ENCODE assay signal across 23 cellular contexts in the genomic region with DNA sequence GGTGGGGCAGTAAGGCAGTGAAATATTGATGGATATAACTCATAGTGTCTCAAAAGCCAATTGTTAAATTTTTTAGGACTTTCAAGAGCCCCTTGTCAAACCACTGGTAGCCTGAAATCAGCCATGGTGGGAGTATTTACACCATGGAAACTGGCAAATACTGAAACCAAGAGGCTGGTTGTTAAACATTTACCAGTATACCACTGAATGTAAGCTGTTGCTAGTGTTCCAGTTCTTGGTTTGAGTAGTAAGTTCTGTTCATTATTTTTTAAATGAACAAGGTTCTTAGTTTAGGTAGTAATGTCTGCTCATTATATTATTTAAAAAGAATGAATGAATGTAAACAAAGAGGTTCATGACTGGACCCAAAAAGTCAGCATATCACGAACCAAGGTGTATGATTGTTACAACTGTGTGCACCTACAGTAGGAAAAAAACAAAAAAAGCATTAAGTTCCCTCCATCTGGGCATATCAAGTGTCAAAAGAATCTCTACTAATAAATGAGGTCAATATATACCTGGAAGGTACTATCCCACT. TPM values are rescaled to one million over a fixed set of nuclear protein-coding genes. Genes with fewer than 3 reads are reported as not detected.
DNase-seq lines count a peak whose midpoint lies in the region; ATAC-seq and TF ChIP-seq lines count a peak whose summit lies in the region.
"Had no signal": no experiment of that assay in that cellular context is flagged by ENCODE, and none has a peak within 500 bp of the region (broad histone marks: within the 10 kb centered on the region; RNA-seq: fewer than 3 reads in every experiment).

No MANE protein-coding gene starts in this region.

- peaks cover 6% of the 10 kb centered on the region for H3K4me1 Mint-ChIP-seq in activated naive CD4-positive, alpha-beta T cell treated with anti-CD3 and anti-CD28 coated beads for 36 hours (ENCODE audit: low read depth)
- H3K4me1 Mint-ChIP-seq in activated CD8-positive, alpha-beta T cell treated with anti-CD3 and anti-CD28 coated beads for 36 hours (ENCODE audit: low read depth), result peaks cover 10% of the 10 kb centered on the region
- peaks cover 12% of the 10 kb centered on the region for H3K4me1 Mint-ChIP-seq in activated T-cell treated with anti-CD3 and anti-CD28 coated beads, Interleukin-2, amount 50 U/mL, for 24 hours (ENCODE audit: low read depth)

- no peak for TF ChIP-seq POLR2A in sigmoid colon (IDR thresholded peaks at IDR 0.05)

- ATAC-seq in GM19043 (IDR thresholded peaks at IDR 0.05; ENCODE audit: low read depth, unreplicated experiment) (peak; percentile 44), GM21825 (IDR thresholded peaks at IDR 0.05; ENCODE audit: unreplicated experiment) (peak; percentile 47), HG03139 (IDR thresholded peaks at IDR 0.05; ENCODE audit: unreplicated experiment) (peak; percentile 39)
- no peak for ATAC-seq in activated CD8-positive, alpha-beta T cell treated with anti-CD3 and anti-CD28 coated beads for 36 hours
- ATAC-seq: effector memory CD8-positive, alpha-beta T cell had no signal

- H3K4me3 Mint-ChIP-seq in activated naive CD4-positive, alpha-beta T cell treated with anti-CD3 and anti-CD28 coated beads for 36 hours, result no peak overlapping the region
- H3K4me3 Mint-ChIP-seq in activated CD8-positive, alpha-beta T cell treated with anti-CD3 and anti-CD28 coated beads for 36 hours, result no peak overlapping the region
- H3K4me3 Mint-ChIP-seq in activated T-cell treated with anti-CD3 and anti-CD28 coated beads, Interleukin-2, amount 50 U/mL, for 24 hours, result no peak overlapping the region
- H3K4me3 Mint-ChIP-seq: effector memory CD8-positive, alpha-beta T cell; H9; nephron progenitor cell had no signal

- TF ChIP-seq EP300 in sigmoid colon (IDR thresholded peaks at IDR 0.05), result no peak

- H3K27ac Mint-ChIP-seq in activated naive CD4-positive, alpha-beta T cell treated with anti-CD3 and anti-CD28 coated beads for 36 hours, result no peak overlapping the region
- no peak overlapping the region for H3K27ac Mint-ChIP-seq in activated CD8-positive, alpha-beta T cell treated with anti-CD3 and anti-CD28 coated beads for 36 hours
- no peak overlapping the region for H3K27ac Mint-ChIP-seq in activated T-cell treated with anti-CD3 and anti-CD28 coated beads, Interleukin-2, amount 50 U/mL, for 24 hours
- H3K27ac Mint-ChIP-seq: H9 had no signal

- no peaks in the 10 kb centered on the region for H3K27me3 Mint-ChIP-seq in activated naive CD4-positive, alpha-beta T cell treated with anti-CD3 and anti-CD28 coated beads for 36 hours (ENCODE audit: low read depth)
- H3K27me3 Mint-ChIP-seq in activated CD8-positive, alpha-beta T cell treated with anti-CD3 and anti-CD28 coated beads for 36 hours, result no peaks in the 10 kb centered on the region
- H3K27me3 Mint-ChIP-seq in activated T-cell treated with anti-CD3 and anti-CD28 coated beads, Interleukin-2, amount 50 U/mL, for 24 hours, result no peaks in the 10 kb centered on the region
- H3K27me3 Mint-ChIP-seq: effector memory CD8-positive, alpha-beta T cell had no signal

- DNase-seq in activated naive CD4-positive, alpha-beta T cell treated with anti-CD3 and anti-CD28 coated beads for 36 hours, result no peak
- no peak for DNase-seq in activated CD8-positive, alpha-beta T cell treated with anti-CD3 and anti-CD28 coated beads for 36 hours
- no peak for DNase-seq in activated T-cell treated with anti-CD3 and anti-CD28 coated beads, Interleukin-2, amount 50 U/mL, for 24 hours
- no peak for DNase-seq in sigmoid colon
- DNase-seq: activated CD4-positive, alpha-beta T cell treated with anti-CD3 and anti-CD28 coated beads for 4 hours; AML-193; aorta; cerebellar nuclear complex; effector memory CD8-positive, alpha-beta T cell; H9; NCI-H146; NCI-H345; nephron progenitor cell; NK-92 treated with Interleukin-12 subunit alpha and Interleukin-12 subunit beta, amount 100 ng/mL, for 24 hours; small intestine had no signal

- H3K36me3 ChIP-seq in sigmoid colon, result no peaks in the 10 kb centered on the region

- H3K27ac ChIP-seq in sigmoid colon, result no peak overlapping the region

- H3K9me3 Mint-ChIP-seq in activated naive CD4-positive, alpha-beta T cell treated with anti-CD3 and anti-CD28 coated beads for 36 hours, result no peaks in the 10 kb centered on the region
- no peaks in the 10 kb centered on the region for H3K9me3 Mint-ChIP-seq in activated CD8-positive, alpha-beta T cell treated with anti-CD3 and anti-CD28 coated beads for 36 hours
- no peaks in the 10 kb centered on the region for H3K9me3 Mint-ChIP-seq in activated T-cell treated with anti-CD3 and anti-CD28 coated beads, Interleukin-2, amount 50 U/mL, for 24 hours
- H3K9me3 Mint-ChIP-seq: effector memory CD8-positive, alpha-beta T cell; H9; nephron progenitor cell had no signal

- peaks cover 0 to 8% (median under 1%) of the 10 kb centered on the region in 4 donors for H3K4me1 ChIP-seq in sigmoid colon

- H3K36me3 Mint-ChIP-seq in activated naive CD4-positive, alpha-beta T cell treated with anti-CD3 and anti-CD28 coated beads for 36 hours (ENCODE audit: low read depth), result no peaks in the 10 kb centered on the region
- no peaks in the 10 kb centered on the region for H3K36me3 Mint-ChIP-seq in activated CD8-positive, alpha-beta T cell treated with anti-CD3 and anti-CD28 coated beads for 36 hours (ENCODE audit: low read depth)
- H3K36me3 Mint-ChIP-seq in activated T-cell treated with anti-CD3 and anti-CD28 coated beads, Interleukin-2, amount 50 U/mL, for 24 hours (ENCODE audit: low read depth), result peaks cover 5% of the 10 kb centered on the region

- intact Hi-C loops in activated naive CD4-positive, alpha-beta T cell treated with anti-CD3 and anti-CD28 coated beads for 36 hours (cut with micrococcal nuclease), result loop anchor here (10.0 kb wide), 2 partner anchors 308 to 1748 kb away; a partner anchor contains a TSS
- intact Hi-C loops in activated CD8-positive, alpha-beta T cell treated with anti-CD3 and anti-CD28 coated beads for 36 hours (cut with micrococcal nuclease), result no loop called here
- intact Hi-C loops in sigmoid colon (cut with DNase I), result no loop called here

- H3K4me3 ChIP-seq in sigmoid colon, result no peak overlapping the region

- CTCF ChIA-PET in activated naive CD4-positive, alpha-beta T cell treated with anti-CD3 and anti-CD28 coated beads for 36 hours (lab: Charles Lee), result interaction anchor here (2.8 kb wide), 1 partner anchor 90 kb away, joined by 14 read pairs; no protein-coding TSS in a partner anchor
- CTCF ChIA-PET in activated CD8-positive, alpha-beta T cell treated with anti-CD3 and anti-CD28 coated beads for 36 hours (lab: Charles Lee), result interaction anchor here (2.3 kb wide), 1 partner anchor 90 kb away, joined by 10 read pairs; no protein-coding TSS in a partner anchor

- 86 to 88% methylated on average over 1 of the region's 1 CpG for WGBS in sigmoid colon, 2 donors

- H3K9me3 ChIP-seq in sigmoid colon, result no peaks in the 10 kb centered on the region

- POLR2A ChIA-PET in activated CD8-positive, alpha-beta T cell treated with anti-CD3 and anti-CD28 coated beads for 36 hours (lab: Charles Lee), result no interaction called here

- H3K27me3 ChIP-seq in sigmoid colon, result no peaks in the 10 kb centered on the region

- TF ChIP-seq CTCF in activated CD8-positive, alpha-beta T cell treated with anti-CD3 and anti-CD28 coated beads for 36 hours (IDR thresholded peaks at IDR 0.05), result no peak
- no peak for TF ChIP-seq CTCF in sigmoid colon (IDR thresholded peaks at IDR 0.05)

RNA-seq across cellular contexts. Expression of a gene that starts 4.5 kb away (rescaled TPM):
- total RNA-seq in activated naive CD4-positive, alpha-beta T cell treated with anti-CD3 and anti-CD28 coated beads for 36 hours, result 100 to 1,000 TPM; 365 to 380 TPM
- total RNA-seq in activated CD8-positive, alpha-beta T cell treated with anti-CD3 and anti-CD28 coated beads for 36 hours, result 100 to 1,000 TPM; 303 to 309 TPM
- 100 to 1,000 TPM; 210 to 233 (median 224) TPM for total RNA-seq in sigmoid colon
- 100 to 1,000 TPM; 192 to 540 (median 442) TPM for polyA plus RNA-seq in sigmoid colon

RNA-seq across cellular contexts. Expression of a gene that starts 17.4 kb away (rescaled TPM):
- not detected for total RNA-seq in activated naive CD4-positive, alpha-beta T cell treated with anti-CD3 and anti-CD28 coated beads for 36 hours
- total RNA-seq in activated CD8-positive, alpha-beta T cell treated with anti-CD3 and anti-CD28 coated beads for 36 hours, result not detected
- total RNA-seq in sigmoid colon, result not detected
- polyA plus RNA-seq in sigmoid colon, result not detected
- total RNA-seq: aorta, H9, mesenteric fat pad, posterior vena cava, RPMI7951, temporal lobe had no signal
- polyA plus RNA-seq: aorta, small intestine had no signal

RNA-seq across cellular contexts. Expression of a gene that starts 41.1 kb away (rescaled TPM):
- total RNA-seq in activated naive CD4-positive, alpha-beta T cell treated with anti-CD3 and anti-CD28 coated beads for 36 hours, result not detected
- total RNA-seq in activated CD8-positive, alpha-beta T cell treated with anti-CD3 and anti-CD28 coated beads for 36 hours, result not detected
- not detected for total RNA-seq in sigmoid colon
- not detected for polyA plus RNA-seq in sigmoid colon
- total RNA-seq: aorta, H9, M059J, mesenteric fat pad, posterior vena cava, RPMI7951, temporal lobe had no signal
- polyA plus RNA-seq: aorta, small intestine had no signal

RNA-seq across cellular contexts. Expression of a gene that starts 51.6 kb away (rescaled TPM):
- total RNA-seq in activated naive CD4-positive, alpha-beta T cell treated with anti-CD3 and anti-CD28 coated beads for 36 hours, result not detected
- total RNA-seq in activated CD8-positive, alpha-beta T cell treated with anti-CD3 and anti-CD28 coated beads for 36 hours, result not detected
- total RNA-seq in sigmoid colon, result not detected
- not detected for polyA plus RNA-seq in sigmoid colon
- total RNA-seq: aorta, H9, M059J, mesenteric fat pad, posterior vena cava, RPMI7951, temporal lobe had no signal
- polyA plus RNA-seq: aorta, small intestine had no signal
